ENCODE assay signal across 8 cellular contexts in genomic region chr1:18329469-18329868, GRCh38.
"Had no signal": no experiment of that assay in that cellular context is flagged by ENCODE, and none has a peak within 500 bp of the region (broad histone marks: within the 10 kb centered on the region; RNA-seq: fewer than 3 reads in every experiment).

No MANE protein-coding gene starts in this region.

- H3K9ac ChIP-seq: KMS-11 had no signal

- ATAC-seq: GM23338 had no signal

- H3K27ac ChIP-seq: KMS-11 had no signal

- H3K4me3 Mint-ChIP-seq: GM23338, HFFc6 had no signal

- DNase-seq: H7, HCEC 1CT, HFFc6, IMR-90, KBM-7 had no signal

- H3K4me3 ChIP-seq: GM23338 had no signal

- H3K4me2 ChIP-seq: GM23338, KMS-11 had no signal

- H3K27ac Mint-ChIP-seq: GM23338, HFFc6 had no signal

- H2AFZ ChIP-seq: GM23338 had no signal

- H3K9me3 Mint-ChIP-seq: GM23338 had no signal

- FAIRE-seq: HTR-8/SVneo had no signal
